ENCODE assay signal across 1 cellular context in the genomic region with DNA sequence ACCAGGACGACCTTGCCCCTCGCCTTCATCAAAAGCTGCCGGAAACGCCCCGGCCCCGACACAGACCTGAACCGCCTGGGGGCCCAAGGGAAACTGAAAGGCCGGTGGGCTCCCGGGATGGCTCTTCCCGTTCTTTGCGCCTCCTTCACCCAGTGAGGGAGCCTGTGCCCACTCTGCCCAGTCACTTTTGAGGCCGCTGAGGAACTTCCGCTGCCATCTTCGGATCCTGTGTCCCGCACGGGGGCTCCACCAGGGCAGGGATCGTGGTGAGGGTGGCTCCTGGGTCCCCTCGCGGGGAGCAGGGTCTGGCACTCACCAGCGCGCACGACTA.
TF ChIP-seq lines count a peak whose summit lies in the region.

No MANE protein-coding gene starts in this region.

TF ChIP-seq in GM23338, 12 proteins besides CTCF, POLR2A, EP300 and RAD21 (continued from another document):
- no peak for TF ChIP-seq ZNF462 (CRISPR knock-in tag; IDR thresholded peaks at IDR 0.05)
- TF ChIP-seq POLR2AphosphoS5 (IDR thresholded peaks at IDR 0.05; ENCODE audit: low read depth), result no peak
- TF ChIP-seq, protein P1, sequence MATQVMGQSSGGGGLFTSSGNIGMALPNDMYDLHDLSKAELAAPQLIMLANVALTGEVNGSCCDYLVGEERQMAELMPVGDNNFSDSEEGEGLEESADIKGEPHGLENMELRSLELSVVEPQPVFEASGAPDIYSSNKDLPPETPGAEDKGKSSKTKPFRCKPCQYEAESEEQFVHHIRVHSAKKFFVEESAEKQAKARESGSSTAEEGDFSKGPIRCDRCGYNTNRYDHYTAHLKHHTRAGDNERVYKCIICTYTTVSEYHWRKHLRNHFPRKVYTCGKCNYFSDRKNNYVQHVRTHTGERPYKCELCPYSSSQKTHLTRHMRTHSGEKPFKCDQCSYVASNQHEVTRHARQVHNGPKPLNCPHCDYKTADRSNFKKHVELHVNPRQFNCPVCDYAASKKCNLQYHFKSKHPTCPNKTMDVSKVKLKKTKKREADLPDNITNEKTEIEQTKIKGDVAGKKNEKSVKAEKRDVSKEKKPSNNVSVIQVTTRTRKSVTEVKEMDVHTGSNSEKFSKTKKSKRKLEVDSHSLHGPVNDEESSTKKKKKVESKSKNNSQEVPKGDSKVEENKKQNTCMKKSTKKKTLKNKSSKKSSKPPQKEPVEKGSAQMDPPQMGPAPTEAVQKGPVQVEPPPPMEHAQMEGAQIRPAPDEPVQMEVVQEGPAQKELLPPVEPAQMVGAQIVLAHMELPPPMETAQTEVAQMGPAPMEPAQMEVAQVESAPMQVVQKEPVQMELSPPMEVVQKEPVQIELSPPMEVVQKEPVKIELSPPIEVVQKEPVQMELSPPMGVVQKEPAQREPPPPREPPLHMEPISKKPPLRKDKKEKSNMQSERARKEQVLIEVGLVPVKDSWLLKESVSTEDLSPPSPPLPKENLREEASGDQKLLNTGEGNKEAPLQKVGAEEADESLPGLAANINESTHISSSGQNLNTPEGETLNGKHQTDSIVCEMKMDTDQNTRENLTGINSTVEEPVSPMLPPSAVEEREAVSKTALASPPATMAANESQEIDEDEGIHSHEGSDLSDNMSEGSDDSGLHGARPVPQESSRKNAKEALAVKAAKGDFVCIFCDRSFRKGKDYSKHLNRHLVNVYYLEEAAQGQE (IDR thresholded peaks at IDR 0.05; ENCODE audit: unreplicated experiment), result no peak
- TF ChIP-seq JUNB (IDR thresholded peaks at IDR 0.05; ENCODE audit: unreplicated experiment), result no peak
- TF ChIP-seq STAT1 (IDR thresholded peaks at IDR 0.05; ENCODE audit: unreplicated experiment), result no peak
